Comparison of ENCODE assay signal across 25 cellular contexts in the genomic region with DNA sequence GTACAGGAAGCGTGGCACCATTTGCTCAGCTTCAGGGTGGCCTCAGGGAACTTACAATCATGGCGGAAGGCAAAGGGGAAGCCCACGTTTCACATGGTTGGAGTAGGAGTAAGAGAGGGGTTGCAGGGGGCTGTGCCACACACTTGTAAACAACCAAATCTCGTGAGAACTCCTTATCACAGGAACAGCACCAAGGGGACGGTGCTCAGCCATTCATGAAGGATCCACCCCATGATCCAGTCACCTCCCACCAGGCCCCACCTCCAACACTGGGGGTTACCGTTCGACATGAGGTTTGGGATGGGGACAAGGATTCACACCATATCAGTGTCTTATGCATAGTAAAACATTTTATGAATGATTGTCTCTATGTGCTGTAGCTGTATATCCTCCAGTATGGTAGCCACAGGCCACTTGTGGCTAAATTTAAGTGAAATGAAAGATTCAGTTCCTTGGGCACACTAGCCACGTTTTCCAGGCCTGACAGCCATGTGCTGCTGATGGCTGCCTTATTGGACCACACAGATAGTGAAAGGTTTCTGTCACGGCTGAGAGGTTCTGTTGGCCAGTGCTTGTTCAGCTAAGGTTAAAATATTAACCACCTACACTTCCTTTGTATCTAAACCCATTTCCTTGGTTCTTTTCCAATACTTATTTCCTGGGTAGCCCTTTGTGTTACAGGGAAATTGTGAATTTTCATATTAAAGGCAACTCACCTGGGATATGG.
DNase-seq lines count a peak whose midpoint lies in the region; ATAC-seq, FAIRE-seq and TF ChIP-seq lines count a peak whose summit lies in the region.
"Had no signal": no experiment of that assay in that cellular context is flagged by ENCODE, and none has a peak within 500 bp of the region (broad histone marks: within the 10 kb centered on the region; RNA-seq: fewer than 3 reads in every experiment).

No MANE protein-coding gene starts in this region.

- TF ChIP-seq POLR2A in vagina (IDR thresholded peaks at IDR 0.05) = no peak

- H3K27ac ChIP-seq in vagina = peak overlapping the region; percentile 9
- H3K27ac ChIP-seq: coronary artery, neutrophil, SJSA1 had no signal

- H3K4me1 ChIP-seq in vagina = peaks cover 6% of the 10 kb centered on the region
- H3K4me1 ChIP-seq: prostate gland had no signal

- TF ChIP-seq CTCF in vagina (IDR thresholded peaks at IDR 0.05) = no peak

- intact Hi-C loops in vagina (cut with DNase I) = no loop called here

- H3K27me3 ChIP-seq in vagina = no peaks in the 10 kb centered on the region
- H3K27me3 ChIP-seq: breast epithelium, SJSA1, tibial nerve had no signal

- H3K9me3 ChIP-seq in vagina = no peaks in the 10 kb centered on the region
- H3K9me3 ChIP-seq: neutrophil, prostate gland had no signal

- no peak overlapping the region for H3K4me3 ChIP-seq in vagina
- H3K4me3 ChIP-seq: breast epithelium, coronary artery, prostate gland, SJSA1, tibial nerve had no signal

- ATAC-seq in GM19467 (IDR thresholded peaks at IDR 0.05; ENCODE audit: unreplicated experiment) = peak; percentile 68
- ATAC-seq: activated CD4-positive, alpha-beta T cell treated with anti-CD3 and anti-CD28 coated beads for 36 hours; CD8-positive, alpha-beta T cell; stimulated activated naive CD8-positive, alpha-beta T cell treated with anti-CD3 and anti-CD28 coated beads, Interleukin-15, amount 100 ng/mL, for 72 hours had no signal

- peak; percentile 98 for FAIRE-seq in RCC 7860 (lab: Jason Lieb, UNC)
- FAIRE-seq: HTR-8/SVneo had no signal

- DNase-seq in RCC 7860 (ENCODE audit: low spot score) (peak; percentile 85), kidney tubule cell (ENCODE audit: low spot score) (peak; percentile 90), vagina (ENCODE audit: extremely low spot score in 2 of 2) (no peak), D341Med (ENCODE audit: low spot score) (no peak)
- no peak for DNase-seq in effector CD8-positive, alpha-beta T cell (lab: John Stamatoyannopoulos, UW)
- DNase-seq in stimulated activated CD4-positive, alpha-beta T cell treated with anti-CD3 and anti-CD28 coated beads, Interleukin-15, amount 100 ng/mL, for 24 hours = no peak
- DNase-seq: activated CD4-positive, alpha-beta T cell treated with anti-CD3 and anti-CD28 coated beads for 36 hours; activated naive CD4-positive, alpha-beta T cell treated with anti-CD3 and anti-CD28 coated beads for 36 hours; activated T-cell treated with anti-CD3 and anti-CD28 coated beads, Interleukin-2, amount 50 U/mL, for 48 hours; amniotic stem cell; CD8-positive, alpha-beta T cell; DMS53; GDM1; NCI-H146; NCI-H510A treated with DMSO at 0.1 percent for 48 hours; NK-92 treated with Interleukin-12 subunit alpha and Interleukin-12 subunit beta, amount 100 ng/mL, for 24 hours; stimulated activated naive CD8-positive, alpha-beta T cell treated with anti-CD3 and anti-CD28 coated beads, Interleukin-15, amount 100 ng/mL, for 72 hours had no signal

- H3K36me3 ChIP-seq in vagina = no peaks in the 10 kb centered on the region
- H3K36me3 ChIP-seq: breast epithelium, neutrophil, prostate gland, SJSA1 had no signal

Comparison
In these comparisons a context has a peak if more than half of its experiments do, and no peak if none do; other contexts are left out.
1. DNase-seq: peak in RCC 7860 (single experiment) and kidney tubule cell (single experiment); none in vagina (0 of 2), effector CD8-positive, alpha-beta T cell (single experiment), D341Med (single experiment) and stimulated activated CD4-positive, alpha-beta T cell treated with anti-CD3 and anti-CD28 coated beads, Interleukin-15, amount 100 ng/mL, for 24 hours (single experiment).